Comparison of ENCODE assay signal across 8 cellular contexts in genomic region chr1:151399890-151400235, GRCh38. TPM values are rescaled to one million over a fixed set of nuclear protein-coding genes. Genes with fewer than 3 reads are reported as not detected.
A peak's percentile ranks its signal among the peaks of the same experiment; 100 is the strongest.
DNase-seq lines count a peak whose midpoint lies in the region; ATAC-seq and TF ChIP-seq lines count a peak whose summit lies in the region.

No MANE protein-coding gene starts in this region.

- H3K36me3 Mint-ChIP-seq in Caco-2 (ENCODE audit: insufficient read depth, unreplicated experiment) = peaks cover 56% of the 10 kb centered on the region
- H3K36me3 Mint-ChIP-seq in activated CD4-positive, alpha-beta memory T cell treated with anti-CD3 and anti-CD28 coated beads, Interleukin-2, amount 10 ng/mL, durations not matched to agents 7 days and 5 days (ENCODE audit: low read depth) = peaks cover 43% of the 10 kb centered on the region

- peak overlapping the region; percentile 92 for H3K27ac ChIP-seq in neutrophil

- H3K9me3 ChIP-seq in Caco-2 (no peaks in the 10 kb centered on the region), neutrophil (no peaks in the 10 kb centered on the region)

- no TSS peak for BruUV-seq in Caco-2 (replicated peaks; lab: Mats Ljungman, UMichigan)

- TF ChIP-seq CTCF in Caco-2 (IDR thresholded peaks at IDR 0.05; ENCODE audit: insufficient read depth in 1 of 2, low read depth in 1 of 2, low read length in 1 of 2, severe bottlenecking in 1 of 2, unreplicated experiment in 1 of 2) (no peak), fibroblast of villous mesenchyme (IDR thresholded peaks at IDR 0.05; ENCODE audit: insufficient read depth, low read depth, low read length) (no peak), neutrophil (IDR thresholded peaks at IDR 0.05) (no peak)

- H3K4me1 ChIP-seq in Caco-2 (peaks cover 7% of the 10 kb centered on the region), neutrophil (ENCODE audit: control insufficient read depth in 1 of 2, insufficient read depth in 1 of 2, low read depth in 1 of 2, low read length in 1 of 2) (peaks cover 8 to 15% of the 10 kb centered on the region in 2 experiments)

- H3K36me3 ChIP-seq in Caco-2 (ENCODE audit: control insufficient read depth, insufficient read depth, low read length) (peaks cover 4% of the 10 kb centered on the region), neutrophil (peaks cover 48% of the 10 kb centered on the region)

- peak overlapping the region; percentile 99 for H3K4me3 Mint-ChIP-seq in Caco-2 (ENCODE audit: unreplicated experiment)
- peak overlapping the region; percentile 89 for H3K4me3 Mint-ChIP-seq in activated CD4-positive, alpha-beta memory T cell treated with anti-CD3 and anti-CD28 coated beads, Interleukin-2, amount 10 ng/mL, durations not matched to agents 7 days and 5 days

- no peak for DNase-seq in Caco-2
- DNase-seq in activated CD4-positive, alpha-beta memory T cell treated with anti-CD3 and anti-CD28 coated beads, Interleukin-2, amount 10 ng/mL, durations not matched to agents 7 days and 5 days = peak; percentile 40
- DNase-seq in fibroblast of villous mesenchyme (ENCODE audit: low read depth) = peak; percentile 20
- DNase-seq in SW 1271 (lab: John Stamatoyannopoulos, UW) = no peak
- DNase-seq in NCI-H2196 (lab: John Stamatoyannopoulos, UW; ENCODE audit: unreplicated experiment) = no peak
- DNase-seq in KBM-7 = no peak

- H3K4me3 ChIP-seq in Caco-2 (ENCODE audit: low read depth, low read length) (peak overlapping the region; percentile 80), fibroblast of villous mesenchyme (ENCODE audit: low read depth, low read length) (peak overlapping the region; percentile 71), neutrophil (ENCODE audit: low read depth in 1 of 2, low read length in 1 of 2) (peak overlapping the region; percentile 87 to 90)

- peak overlapping the region; percentile 99 for H3K27ac Mint-ChIP-seq in Caco-2 (ENCODE audit: unreplicated experiment)
- H3K27ac Mint-ChIP-seq in activated CD4-positive, alpha-beta memory T cell treated with anti-CD3 and anti-CD28 coated beads, Interleukin-2, amount 10 ng/mL, durations not matched to agents 7 days and 5 days = peak overlapping the region; percentile 97

- intact Hi-C loops in Caco-2 (cut with micrococcal nuclease; ENCODE audit: unreplicated experiment) = loop anchor here (10.0 kb wide), 2 partner anchors 55 to 95 kb away; partner anchors contain the start of gene RFX5

- H3K4me1 Mint-ChIP-seq in Caco-2 (ENCODE audit: low read depth, unreplicated experiment) = peaks cover 13% of the 10 kb centered on the region
- peaks cover 35% of the 10 kb centered on the region for H3K4me1 Mint-ChIP-seq in activated CD4-positive, alpha-beta memory T cell treated with anti-CD3 and anti-CD28 coated beads, Interleukin-2, amount 10 ng/mL, durations not matched to agents 7 days and 5 days

- POLR2A ChIA-PET in Caco-2 (lab: Charles Lee) = interaction anchor here (1.0 kb wide), 1 partner anchor 147 kb away, joined by 4 read pairs; no protein-coding TSS in a partner anchor
- POLR2A ChIA-PET in activated CD4-positive, alpha-beta memory T cell treated with anti-CD3 and anti-CD28 coated beads, Interleukin-2, amount 10 ng/mL, durations not matched to agents 7 days and 5 days (lab: Charles Lee) = interaction anchor here (0.6 to 2.9 kb wide), 24 partner anchors 11 to 592 kb away, joined by 3 to 13 read pairs (median 4); partner anchors contain the start of genes PSMD4, RFX5 and ZNF687

- ATAC-seq in HG02981 (IDR thresholded peaks at IDR 0.05; ENCODE audit: unreplicated experiment) = peak; percentile 19

- H3K9me3 Mint-ChIP-seq in Caco-2 (ENCODE audit: unreplicated experiment) = no peaks in the 10 kb centered on the region
- H3K9me3 Mint-ChIP-seq in activated CD4-positive, alpha-beta memory T cell treated with anti-CD3 and anti-CD28 coated beads, Interleukin-2, amount 10 ng/mL, durations not matched to agents 7 days and 5 days = no peaks in the 10 kb centered on the region

- H3K27me3 ChIP-seq in Caco-2 (replicated peaks; ENCODE audit: control insufficient read depth, insufficient read depth, low read length) (no peaks in the 10 kb centered on the region), neutrophil (no peaks in the 10 kb centered on the region)

- in situ Hi-C loops in KBM-7 (cut with MboI; ENCODE audit: low pct_unique_long_range_greater_than_20kb, low sequenced_read_pairs) = no loop called here

- H3K27me3 Mint-ChIP-seq in Caco-2 (ENCODE audit: insufficient read depth, unreplicated experiment) = no peaks in the 10 kb centered on the region
- no peaks in the 10 kb centered on the region for H3K27me3 Mint-ChIP-seq in activated CD4-positive, alpha-beta memory T cell treated with anti-CD3 and anti-CD28 coated beads, Interleukin-2, amount 10 ng/mL, durations not matched to agents 7 days and 5 days

- CTCF ChIA-PET in Caco-2 (lab: Charles Lee) = interaction anchor here (0.6 to 1.5 kb wide), 4 partner anchors 47 to 118 kb away, joined by 3 to 11 read pairs (median 4); no protein-coding TSS in a partner anchor
- CTCF ChIA-PET in activated CD4-positive, alpha-beta memory T cell treated with anti-CD3 and anti-CD28 coated beads, Interleukin-2, amount 10 ng/mL, durations not matched to agents 7 days and 5 days (lab: Charles Lee) = interaction anchor here (0.5 to 3.1 kb wide), 10 partner anchors 16 to 304 kb away, joined by 3 to 18 read pairs (median 4); partner anchors contain the start of genes PI4KB and ZNF687

RNA-seq across cellular contexts. Expression of gene PSMB4, which starts 0.5 kb away (rescaled TPM):
- total RNA-seq in Caco-2 (2022) (330 and 362 TPM in 2 replicates), fibroblast of villous mesenchyme (427 and 490 TPM in 2 replicates)
- total RNA-seq in activated CD4-positive, alpha-beta memory T cell treated with anti-CD3 and anti-CD28 coated beads, Interleukin-2, amount 10 ng/mL, durations not matched to agents 7 days and 5 days = 100 to 1,000 TPM; 280 to 282 TPM

RNA-seq across cellular contexts. Expression of gene SELENBP1, which starts 27.4 kb away (rescaled TPM):
- total RNA-seq in Caco-2 (2022) = 18.5 and 18.7 TPM in 2 replicates
- total RNA-seq in activated CD4-positive, alpha-beta memory T cell treated with anti-CD3 and anti-CD28 coated beads, Interleukin-2, amount 10 ng/mL, durations not matched to agents 7 days and 5 days = not detected
- 23.3 and 27.7 TPM in 2 replicates for total RNA-seq in fibroblast of villous mesenchyme

RNA-seq across cellular contexts. Expression of gene RFX5, which starts 52.8 kb away (rescaled TPM):
- total RNA-seq in Caco-2 (2022) (23.3 and 25.0 TPM in 2 replicates), fibroblast of villous mesenchyme (34.8 and 58.7 TPM in 2 replicates)
- 10 to 100 TPM; 96.2 to 99.3 TPM for total RNA-seq in activated CD4-positive, alpha-beta memory T cell treated with anti-CD3 and anti-CD28 coated beads, Interleukin-2, amount 10 ng/mL, durations not matched to agents 7 days and 5 days

RNA-seq across cellular contexts. Expression of gene POGZ, which starts 59.4 kb away (rescaled TPM):
- total RNA-seq in Caco-2 (2022) (80.0 and 83.0 TPM in 2 replicates), fibroblast of villous mesenchyme (28.0 and 31.1 TPM in 2 replicates)
- 10 to 100 TPM; 67.2 to 73.2 TPM for total RNA-seq in activated CD4-positive, alpha-beta memory T cell treated with anti-CD3 and anti-CD28 coated beads, Interleukin-2, amount 10 ng/mL, durations not matched to agents 7 days and 5 days

Comparison
In these comparisons a context has a peak if more than half of its experiments do, and no peak if none do; other contexts are left out.
1. DNase-seq: peak in activated CD4-positive, alpha-beta memory T cell treated with anti-CD3 and anti-CD28 coated beads, Interleukin-2, amount 10 ng/mL, durations not matched to agents 7 days and 5 days (single experiment) and fibroblast of villous mesenchyme (single experiment); none in Caco-2 (0 of 2), SW 1271 (0 of 2), NCI-H2196 (single experiment) and KBM-7 (single experiment).
2. RNA of gene SELENBP1, which starts 27.4 kb away (total RNA-seq): 23.3 to 27.7 TPM in fibroblast of villous mesenchyme and 18.5 to 18.7 TPM in Caco-2; not detected in activated CD4-positive, alpha-beta memory T cell treated with anti-CD3 and anti-CD28 coated beads, Interleukin-2, amount 10 ng/mL, durations not matched to agents 7 days and 5 days; every median in the first group is over 10 times any median in the second.
3. Peak in every context shown above with its lines, with median percentiles within 50 percentile points of each other: H3K4me3 ChIP-seq.